Comparison of ENCODE assay signal across 13 cellular contexts in genomic region chr3:100725935-100726334, GRCh38.
"Had no signal": no experiment of that assay in that cellular context is flagged by ENCODE, and none has a peak within 500 bp of the region (broad histone marks: within the 10 kb centered on the region; RNA-seq: fewer than 3 reads in every experiment).

No MANE protein-coding gene starts in this region.

- H3K27ac Mint-ChIP-seq: activated naive CD4-positive, alpha-beta T cell treated with anti-CD3 and anti-CD28 coated beads for 36 hours; stimulated activated memory B cell treated with anti-CD40 and anti-IgM and Interleukin-4, amounts not matched to agents 10 μg/mL and 1 μg/mL and 100 μg/mL, for 72 hours had no signal

- H3K9me3 Mint-ChIP-seq: activated naive CD4-positive, alpha-beta T cell treated with anti-CD3 and anti-CD28 coated beads for 36 hours; naive thymus-derived CD8-positive, alpha-beta T cell; stimulated activated memory B cell treated with anti-CD40 and anti-IgM and Interleukin-4, amounts not matched to agents 10 μg/mL and 1 μg/mL and 100 μg/mL, for 72 hours had no signal

- DNase-seq: activated CD4-positive, alpha-beta T cell treated with anti-CD3 and anti-CD28 coated beads, Interleukin-2, amount 50 U/mL, for 4 hours; activated naive CD4-positive, alpha-beta T cell treated with anti-CD3 and anti-CD28 coated beads for 36 hours; caudate nucleus; cortex of kidney; effector CD8-positive, alpha-beta T cell; hippocampal formation; naive thymus-derived CD8-positive, alpha-beta T cell; posterior cingulate gyrus; substantia nigra; transverse colon had no signal

- H3K4me1 Mint-ChIP-seq: stimulated activated memory B cell treated with anti-CD40 and anti-IgM and Interleukin-4, amounts not matched to agents 10 μg/mL and 1 μg/mL and 100 μg/mL, for 72 hours had no signal

- ATAC-seq: activated CD4-positive, CD25-positive, alpha-beta regulatory T cell treated with anti-CD3 and anti-CD28 coated beads, Interleukin-2, amount 50 U/mL, for 24 hours; gastroesophageal sphincter; naive thymus-derived CD8-positive, alpha-beta T cell; stimulated activated memory B cell treated with anti-CD40 and anti-IgM and Interleukin-4, amounts not matched to agents 10 μg/mL and 1 μg/mL and 100 μg/mL, for 72 hours had no signal

- H3K27me3 Mint-ChIP-seq: naive thymus-derived CD8-positive, alpha-beta T cell; stimulated activated memory B cell treated with anti-CD40 and anti-IgM and Interleukin-4, amounts not matched to agents 10 μg/mL and 1 μg/mL and 100 μg/mL, for 72 hours had no signal

- H3K4me3 Mint-ChIP-seq: activated naive CD4-positive, alpha-beta T cell treated with anti-CD3 and anti-CD28 coated beads for 36 hours; naive thymus-derived CD8-positive, alpha-beta T cell; stimulated activated memory B cell treated with anti-CD40 and anti-IgM and Interleukin-4, amounts not matched to agents 10 μg/mL and 1 μg/mL and 100 μg/mL, for 72 hours had no signal
